In genomic region chr4:68872442-68873217, GRCh38 we compare ENCODE assay signal across 1 cellular context.
TF ChIP-seq lines count a peak whose summit lies in the region.

No MANE protein-coding gene starts in this region.

TF ChIP-seq in HepG2, 621 proteins besides CTCF, POLR2A, EP300 and RAD21 (continues in another document):
- TF ChIP-seq SRY (CRISPR knock-in tag; IDR thresholded peaks at IDR 0.05) (no peak), MED1 (CRISPR knock-in tag; IDR thresholded peaks at IDR 0.05) (0 out of 2 replicates have a peak, but pooled peaks have one; percentile 51), PLRG1 (conservative IDR thresholded peaks at IDR 0.05) (no peak), CHCHD3 (CRISPR knock-in tag; IDR thresholded peaks at IDR 0.05) (no peak), ZNF678 (CRISPR knock-in tag; IDR thresholded peaks at IDR 0.05) (no peak), ETS1 (CRISPR knock-in tag; IDR thresholded peaks at IDR 0.05) (no peak), HBP1 (CRISPR knock-in tag; IDR thresholded peaks at IDR 0.05; ENCODE audit: low read depth) (no peak), ZNF776 (CRISPR knock-in tag; IDR thresholded peaks at IDR 0.05) (no peak), SYNCRIP (IDR thresholded peaks at IDR 0.05; ENCODE audit: insufficient read depth, low read depth, low read length) (no peak), ZNF232 (CRISPR knock-in tag; IDR thresholded peaks at IDR 0.05; ENCODE audit: borderline replicate concordance) (no peak), ZNF33B (CRISPR knock-in tag; IDR thresholded peaks at IDR 0.05) (no peak), PATZ1 (CRISPR knock-in tag; IDR thresholded peaks at IDR 0.05) (no peak), ZNF547 (CRISPR knock-in tag; IDR thresholded peaks at IDR 0.05) (no peak), ZNF572 (CRISPR knock-in tag; IDR thresholded peaks at IDR 0.05) (no peak), ZFY (CRISPR knock-in tag; IDR thresholded peaks at IDR 0.05) (no peak), ZNF354B (CRISPR knock-in tag; IDR thresholded peaks at IDR 0.05) (no peak), SALL1 (CRISPR knock-in tag; IDR thresholded peaks at IDR 0.05) (no peak), ZBTB3 (CRISPR knock-in tag; IDR thresholded peaks at IDR 0.05; ENCODE audit: borderline replicate concordance, low read depth) (no peak), ZNF263 (CRISPR knock-in tag; IDR thresholded peaks at IDR 0.05) (no peak), ZNF839 (CRISPR knock-in tag; IDR thresholded peaks at IDR 0.05; ENCODE audit: borderline replicate concordance) (no peak), ZNF747 (CRISPR knock-in tag; IDR thresholded peaks at IDR 0.05; ENCODE audit: borderline replicate concordance) (no peak), ZFP91 (CRISPR knock-in tag; IDR thresholded peaks at IDR 0.05; ENCODE audit: borderline replicate concordance) (no peak), SOX6 (IDR thresholded peaks at IDR 0.05) (no peak), SOX6 (CRISPR knock-in tag; IDR thresholded peaks at IDR 0.05) (0 out of 2 replicates have a peak, but pooled peaks have one; percentile 42), HNF1B (CRISPR knock-in tag; IDR thresholded peaks at IDR 0.05) (no peak), MAFF (IDR thresholded peaks at IDR 0.05; ENCODE audit: low read depth, low read length) (peak; percentile 89), SMARCC2 (IDR thresholded peaks at IDR 0.05) (no peak), BCL6 (CRISPR knock-in tag; IDR thresholded peaks at IDR 0.05) (no peak; the same call in 1 of the 2 replicates), HNF4A (CRISPR knock-in tag; IDR thresholded peaks at IDR 0.05) (peak; percentile 59; the same call in 1 of the 2 replicates), RCOR2 (CRISPR knock-in tag; IDR thresholded peaks at IDR 0.05) (no peak), ZNF605 (CRISPR knock-in tag; IDR thresholded peaks at IDR 0.05) (no peak), PBX3 (CRISPR knock-in tag; IDR thresholded peaks at IDR 0.05; ENCODE audit: borderline replicate concordance) (no peak), E2F5 (CRISPR knock-in tag; conservative IDR thresholded peaks at IDR 0.05) (no peak), ZNF589 (CRISPR knock-in tag; conservative IDR thresholded peaks at IDR 0.05) (no peak), USF2 (IDR thresholded peaks at IDR 0.05; ENCODE audit: low read depth, low read length) (no peak), USF2 (CRISPR knock-in tag; IDR thresholded peaks at IDR 0.05; ENCODE audit: borderline replicate concordance) (no peak), REST (IDR thresholded peaks at IDR 0.05; ENCODE audit: borderline replicate concordance in 1 of 2, low read depth in 1 of 2, low read length in 2 of 2) (peak in 1 of 2 experiments; percentile 20; a peak in 1 of 4 replicates), TFE3 (CRISPR knock-in tag; IDR thresholded peaks at IDR 0.05) (no peak), ESRRA (CRISPR knock-in tag; IDR thresholded peaks at IDR 0.05; ENCODE audit: low read depth) (no peak), NFIC (IDR thresholded peaks at IDR 0.05; ENCODE audit: low read length) (peak; percentile 66; the same call in 1 of the 2 replicates)
